Comparison of ENCODE assay signal across 1 cellular context in genomic region chr22:46547883-46548244, GRCh38.
TF ChIP-seq lines count a peak whose summit lies in the region.

No MANE protein-coding gene starts in this region.

TF ChIP-seq in A549, 52 proteins besides CTCF, POLR2A, EP300 and RAD21 (continued from another document):
- TF ChIP-seq, protein P1, sequence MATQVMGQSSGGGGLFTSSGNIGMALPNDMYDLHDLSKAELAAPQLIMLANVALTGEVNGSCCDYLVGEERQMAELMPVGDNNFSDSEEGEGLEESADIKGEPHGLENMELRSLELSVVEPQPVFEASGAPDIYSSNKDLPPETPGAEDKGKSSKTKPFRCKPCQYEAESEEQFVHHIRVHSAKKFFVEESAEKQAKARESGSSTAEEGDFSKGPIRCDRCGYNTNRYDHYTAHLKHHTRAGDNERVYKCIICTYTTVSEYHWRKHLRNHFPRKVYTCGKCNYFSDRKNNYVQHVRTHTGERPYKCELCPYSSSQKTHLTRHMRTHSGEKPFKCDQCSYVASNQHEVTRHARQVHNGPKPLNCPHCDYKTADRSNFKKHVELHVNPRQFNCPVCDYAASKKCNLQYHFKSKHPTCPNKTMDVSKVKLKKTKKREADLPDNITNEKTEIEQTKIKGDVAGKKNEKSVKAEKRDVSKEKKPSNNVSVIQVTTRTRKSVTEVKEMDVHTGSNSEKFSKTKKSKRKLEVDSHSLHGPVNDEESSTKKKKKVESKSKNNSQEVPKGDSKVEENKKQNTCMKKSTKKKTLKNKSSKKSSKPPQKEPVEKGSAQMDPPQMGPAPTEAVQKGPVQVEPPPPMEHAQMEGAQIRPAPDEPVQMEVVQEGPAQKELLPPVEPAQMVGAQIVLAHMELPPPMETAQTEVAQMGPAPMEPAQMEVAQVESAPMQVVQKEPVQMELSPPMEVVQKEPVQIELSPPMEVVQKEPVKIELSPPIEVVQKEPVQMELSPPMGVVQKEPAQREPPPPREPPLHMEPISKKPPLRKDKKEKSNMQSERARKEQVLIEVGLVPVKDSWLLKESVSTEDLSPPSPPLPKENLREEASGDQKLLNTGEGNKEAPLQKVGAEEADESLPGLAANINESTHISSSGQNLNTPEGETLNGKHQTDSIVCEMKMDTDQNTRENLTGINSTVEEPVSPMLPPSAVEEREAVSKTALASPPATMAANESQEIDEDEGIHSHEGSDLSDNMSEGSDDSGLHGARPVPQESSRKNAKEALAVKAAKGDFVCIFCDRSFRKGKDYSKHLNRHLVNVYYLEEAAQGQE (IDR thresholded peaks at IDR 0.05), result no peak
- no peak for TF ChIP-seq PBX3 (IDR thresholded peaks at IDR 0.05)
